In genomic region chr7:77481615-77482014, GRCh38 we compare ENCODE assay signal across 15 cellular contexts. TPM values are rescaled to one million over a fixed set of nuclear protein-coding genes. Genes with fewer than 3 reads are reported as not detected.
DNase-seq lines count a peak whose midpoint lies in the region; ATAC-seq and TF ChIP-seq lines count a peak whose summit lies in the region.
"Had no signal": no experiment of that assay in that cellular context is flagged by ENCODE, and none has a peak within 500 bp of the region (broad histone marks: within the 10 kb centered on the region; RNA-seq: fewer than 3 reads in every experiment).

No MANE protein-coding gene starts in this region.

- no peak for TF ChIP-seq CTCF in OCI-LY3 (IDR thresholded peaks at IDR 0.05; ENCODE audit: low read depth, low read length)
- no peak for TF ChIP-seq CTCF in epithelial cell of esophagus (IDR thresholded peaks at IDR 0.05; ENCODE audit: insufficient read depth, low read depth, low read length, missing control alignments)
- TF ChIP-seq CTCF in mucosa of descending colon (IDR thresholded peaks at IDR 0.05), result no peak
- TF ChIP-seq CTCF in upper lobe of right lung (IDR thresholded peaks at IDR 0.05), result no peak
- no peak for TF ChIP-seq CTCF in OCI-LY7 (conservative IDR thresholded peaks at IDR 0.05; ENCODE audit: low read length)

- H3K36me3 ChIP-seq in OCI-LY3 (replicated peaks; ENCODE audit: low read depth, low read length) (no peaks in the 10 kb centered on the region), mucosa of descending colon (ENCODE audit: low read depth) (no peaks in the 10 kb centered on the region), upper lobe of right lung (no peaks in the 10 kb centered on the region), OCI-LY7 (ENCODE audit: insufficient read depth, low read length) (no peaks in the 10 kb centered on the region)
- H3K36me3 ChIP-seq: MG63 had no signal

- H2AFZ ChIP-seq in OCI-LY3 (ENCODE audit: low read depth, low read length) (peak overlapping the region; percentile 11; the same call in 1 of the 2 replicates), OCI-LY7 (ENCODE audit: low read length) (no peak overlapping the region)

- intact Hi-C loops in mucosa of descending colon (cut with DNase I, micrococcal nuclease) (no loop called here), upper lobe of right lung (cut with DNase I) (no loop called here), OCI-LY7 (cut with micrococcal nuclease; ENCODE audit: unreplicated experiment) (no loop called here)

- CTCF ChIA-PET in OCI-LY7 (lab: Charles Lee; ENCODE audit: unreplicated experiment), result no interaction called here

- no peak overlapping the region for H3K4me2 ChIP-seq in OCI-LY3 (ENCODE audit: low read length)
- H3K4me2 ChIP-seq in OCI-LY7 (ENCODE audit: low read length), result no peak overlapping the region
- H3K4me2 ChIP-seq: SK-N-SH had no signal

- no peak overlapping the region for H3K27ac ChIP-seq in OCI-LY3 (ENCODE audit: low read length)
- peak overlapping the region; percentile 55 for H3K27ac ChIP-seq in upper lobe of right lung
- H3K27ac ChIP-seq in OCI-LY7 (ENCODE audit: low read depth, low read length, poor library complexity, severe bottlenecking), result no peak overlapping the region

- H3K4me1 ChIP-seq in OCI-LY3 (ENCODE audit: low read length), result no peaks in the 10 kb centered on the region
- no peaks in the 10 kb centered on the region for H3K4me1 ChIP-seq in mucosa of descending colon (ENCODE audit: low read depth)
- H3K4me1 ChIP-seq in upper lobe of right lung, result peaks cover 10% of the 10 kb centered on the region
- no peaks in the 10 kb centered on the region for H3K4me1 ChIP-seq in OCI-LY7 (ENCODE audit: insufficient read depth, low read length, poor library complexity, severe bottlenecking)

- POLR2A ChIA-PET in OCI-LY7 (lab: Charles Lee), result no interaction called here

- H3K9me2 ChIP-seq in OCI-LY7 (ENCODE audit: insufficient read depth, low read length), result no peaks in the 10 kb centered on the region
- H3K9me2 ChIP-seq: SK-N-SH had no signal

- peaks cover 2% of the 10 kb centered on the region; the same call in 1 of the 2 replicates for H3K27me3 ChIP-seq in OCI-LY3 (ENCODE audit: low read depth, low read length)
- no peaks in the 10 kb centered on the region for H3K27me3 ChIP-seq in upper lobe of right lung
- H3K27me3 ChIP-seq: MG63 had no signal

- ATAC-seq in mucosa of descending colon (peak; percentile 95), upper lobe of right lung (peak; percentile 43), HG02763 (IDR thresholded peaks at IDR 0.05; ENCODE audit: unreplicated experiment) (no peak)
- ATAC-seq: activated naive CD4-positive, alpha-beta T cell treated with anti-CD3 and anti-CD28 coated beads, Interleukin-2, amount 50 U/mL, for 72 hours; activated T-cell treated with anti-CD3 and anti-CD28 coated beads, Interleukin-2, amount 50 U/mL, for 72 hours had no signal

- DNase-seq in epithelial cell of esophagus (ENCODE audit: low read depth) (peak; percentile 47), mucosa of descending colon (peak in 1 of 3 donors; percentile 55), upper lobe of right lung (no peak), NCI-H2029 treated with DMSO at 0.1 percent for 48 hours (lab: John Stamatoyannopoulos, UW) (no peak), OCI-LY7 (ENCODE audit: low spot score) (no peak)
- DNase-seq: activated CD4-positive, CD25-positive, alpha-beta regulatory T cell treated with anti-CD3 and anti-CD28 coated beads, Interleukin-2, amount 50 U/mL, for 72 hours; activated T-cell treated with anti-CD3 and anti-CD28 coated beads, Interleukin-2, amount 50 U/mL, for 72 hours; MG63; NCI-H146; NCI-H2227 treated with DMSO at 0.1 percent for 48 hours; SK-N-SH; T-helper 9 cell had no signal

- H3K4me3 ChIP-seq in OCI-LY3 (ENCODE audit: low read length) (no peak overlapping the region), epithelial cell of esophagus (ENCODE audit: low read length) (no peak overlapping the region), mucosa of descending colon (no peak overlapping the region), upper lobe of right lung (no peak overlapping the region), OCI-LY7 (ENCODE audit: low read depth, low read length, poor library complexity, severe bottlenecking) (no peak overlapping the region)
- H3K4me3 ChIP-seq: MG63 had no signal

- BruUV-seq in OCI-LY7 (replicated peaks; lab: Mats Ljungman, UMichigan), result no TSS peak

- H4K20me1 ChIP-seq in OCI-LY3 (ENCODE audit: insufficient read depth, low read length), result no peaks in the 10 kb centered on the region
- H4K20me1 ChIP-seq in OCI-LY7 (ENCODE audit: insufficient read depth, low read length), result no peaks in the 10 kb centered on the region

- H3K79me2 ChIP-seq in OCI-LY3 (ENCODE audit: low read length), result no peaks in the 10 kb centered on the region
- H3K79me2 ChIP-seq in OCI-LY7 (ENCODE audit: insufficient read depth, low read depth, low read length), result no peaks in the 10 kb centered on the region

- no peaks in the 10 kb centered on the region for H3K9me3 ChIP-seq in OCI-LY3 (ENCODE audit: insufficient read depth, low read length)
- no peaks in the 10 kb centered on the region for H3K9me3 ChIP-seq in mucosa of descending colon
- H3K9me3 ChIP-seq in upper lobe of right lung, result no peaks in the 10 kb centered on the region
- H3K9me3 ChIP-seq in OCI-LY7 (ENCODE audit: low read length), result no peaks in the 10 kb centered on the region
- H3K9me3 ChIP-seq: MG63, SK-N-SH had no signal

- H3K9ac ChIP-seq in OCI-LY3 (ENCODE audit: low read length), result no peak overlapping the region
- H3K9ac ChIP-seq: SK-N-SH had no signal

RNA-seq across cellular contexts. Expression of gene PTPN12, which starts 55.5 kb away (rescaled TPM):
- total RNA-seq in mucosa of descending colon, result 10 to 100 TPM; 42.0 to 92.1 (median 44.6) TPM
- total RNA-seq in upper lobe of right lung, result 149 TPM
- total RNA-seq in OCI-LY7 (2014; rRNA removed; shearing (Covaris generic)), result 2.7 and 7.1 TPM in 2 replicates
- 18.9 and 19.1 TPM in 2 replicates for total RNA-seq in OCI-LY7 (2022)
